In the genomic region with DNA sequence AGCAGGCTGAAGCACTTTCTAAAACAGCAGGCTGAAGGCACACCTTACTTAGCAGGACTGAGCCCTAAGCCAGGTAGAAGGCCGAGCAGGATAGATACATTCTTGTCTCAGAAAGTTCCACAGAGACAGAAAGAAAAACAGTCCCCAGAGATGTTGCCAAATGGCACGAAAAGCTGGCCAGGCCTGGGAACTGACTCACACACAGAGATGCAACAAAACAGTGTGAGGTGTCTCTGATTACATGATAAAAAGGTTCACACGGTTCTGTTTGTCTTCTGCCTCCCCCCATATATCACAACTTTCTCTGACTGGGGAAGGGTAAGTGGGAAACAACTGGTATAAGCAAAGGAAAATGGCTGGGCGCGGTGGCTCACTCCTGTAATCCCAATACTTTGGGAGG, we compare ENCODE assay signal across 10 cellular contexts. TPM values are rescaled to one million over a fixed set of nuclear protein-coding genes. Genes with fewer than 3 reads are reported as not detected.
DNase-seq lines count a peak whose midpoint lies in the region; ATAC-seq and TF ChIP-seq lines count a peak whose summit lies in the region.
"Had no signal": no experiment of that assay in that cellular context is flagged by ENCODE, and none has a peak within 500 bp of the region (broad histone marks: within the 10 kb centered on the region; RNA-seq: fewer than 3 reads in every experiment).

No MANE protein-coding gene starts in this region.

- no peak overlapping the region for H3K27ac Mint-ChIP-seq in nephron progenitor cell
- H3K27ac Mint-ChIP-seq: activated CD4-positive, alpha-beta T cell treated with anti-CD3 and anti-CD28 coated beads, Interleukin-2, amount 10 ng/mL, durations not matched to agents 7 days and 5 days had no signal

- intact Hi-C loops in left ventricle myocardium inferior (cut with micrococcal nuclease) = no loop called here
- intact Hi-C loops in Right ventricle myocardium inferior (cut with DNase I) = no loop called here
- intact Hi-C loops in vagina (cut with DNase I) = no loop called here

- no peak for TF ChIP-seq POLR2A in vagina (IDR thresholded peaks at IDR 0.05)

- H3K4me1 ChIP-seq in left ventricle myocardium inferior (peaks cover 83% of the 10 kb centered on the region), mesodermal cell (ENCODE audit: control insufficient read depth, insufficient read depth, low read length, poor library complexity, severe bottlenecking) (peaks cover 16% of the 10 kb centered on the region), vagina (peaks cover 52% of the 10 kb centered on the region)

- TF ChIP-seq CTCF in left ventricle myocardium inferior (IDR thresholded peaks at IDR 0.05; ENCODE audit: borderline replicate concordance) = no peak
- no peak for TF ChIP-seq CTCF in cardiac fibroblast (IDR thresholded peaks at IDR 0.05; ENCODE audit: low read depth, low read length)
- TF ChIP-seq CTCF in vagina (IDR thresholded peaks at IDR 0.05) = no peak
- TF ChIP-seq CTCF in nephron progenitor cell (IDR thresholded peaks at IDR 0.05) = no peak

- H3K27me3 ChIP-seq in left ventricle myocardium inferior (ENCODE audit: low read depth) = no peaks in the 10 kb centered on the region
- H3K27me3 ChIP-seq in vagina = no peaks in the 10 kb centered on the region

- no peaks in the 10 kb centered on the region for H3K9me3 Mint-ChIP-seq in nephron progenitor cell
- H3K9me3 Mint-ChIP-seq: activated CD4-positive, alpha-beta T cell treated with anti-CD3 and anti-CD28 coated beads, Interleukin-2, amount 10 ng/mL, durations not matched to agents 7 days and 5 days had no signal

- H3K36me3 ChIP-seq in left ventricle myocardium inferior = peaks cover 40% of the 10 kb centered on the region
- H3K36me3 ChIP-seq in mesodermal cell (ENCODE audit: control insufficient read depth, insufficient read depth, low read length) = peaks cover 43% of the 10 kb centered on the region
- peaks cover 0 to 36% of the 10 kb centered on the region in 2 donors for H3K36me3 ChIP-seq in vagina

- 86 to 87% methylated on average over 2 to 4 of the region's 5 CpGs for WGBS in mesodermal cell (ENCODE audit: insufficient coverage in 2 of 2), 2 experiments

- H3K4me3 ChIP-seq in left ventricle myocardium inferior (peak overlapping the region; percentile 95), cardiac fibroblast (replicated peaks in 1 of 2; ENCODE audit: low read depth in 2 of 2, low read length in 2 of 2) (no peak overlapping the region), mesodermal cell (ENCODE audit: extremely low read depth, insufficient read depth, low read length, poor library complexity, severe bottlenecking) (no peak overlapping the region), vagina (peak overlapping the region in 1 of 2 donors; percentile 81)

- peaks cover 11% of the 10 kb centered on the region for H3K36me3 Mint-ChIP-seq in nephron progenitor cell (ENCODE audit: low read depth)

- DNase-seq in left ventricle myocardium inferior = no peak
- DNase-seq in Right ventricle myocardium inferior (ENCODE audit: missing footprints) = no peak
- peak; percentile 49 to 65 for DNase-seq in cardiac fibroblast (ENCODE audit: low read depth in 2 of 2)
- DNase-seq in vagina (ENCODE audit: extremely low spot score in 2 of 2) = no peak
- no peak for DNase-seq in nephron progenitor cell
- no peak for DNase-seq in NK-92 treated with Interleukin-12 subunit alpha and Interleukin-12 subunit beta, amount 100 ng/mL, for 24 hours (lab: John Stamatoyannopoulos, UW)
- DNase-seq: activated CD4-positive, alpha-beta T cell treated with anti-CD3 and anti-CD28 coated beads, Interleukin-2, amount 10 ng/mL, durations not matched to agents 7 days and 5 days; NCI-H526 had no signal

- peaks cover 24% of the 10 kb centered on the region for H3K4me1 Mint-ChIP-seq in nephron progenitor cell

- ATAC-seq in Right ventricle myocardium inferior (no peak), HG02840 (IDR thresholded peaks at IDR 0.05; ENCODE audit: low FRiP score, unreplicated experiment) (no peak)

- no peaks in the 10 kb centered on the region for H3K9me3 ChIP-seq in left ventricle myocardium inferior (replicated peaks)
- no peaks in the 10 kb centered on the region for H3K9me3 ChIP-seq in mesodermal cell (ENCODE audit: control insufficient read depth, low read length)
- H3K9me3 ChIP-seq in vagina = no peaks in the 10 kb centered on the region

- H3K27ac ChIP-seq in left ventricle myocardium inferior (replicated peaks) (peak overlapping the region; percentile 99), mesodermal cell (ENCODE audit: low read depth, low read length, severe bottlenecking) (peak overlapping the region; percentile 82), vagina (peak overlapping the region; percentile 98)

- no peak overlapping the region for H3K4me3 Mint-ChIP-seq in nephron progenitor cell
- H3K4me3 Mint-ChIP-seq: activated CD4-positive, alpha-beta T cell treated with anti-CD3 and anti-CD28 coated beads, Interleukin-2, amount 10 ng/mL, durations not matched to agents 7 days and 5 days had no signal

- peaks cover 2% of the 10 kb centered on the region for H3K27me3 Mint-ChIP-seq in nephron progenitor cell (ENCODE audit: low read depth, poor library complexity)
- H3K27me3 Mint-ChIP-seq: activated CD4-positive, alpha-beta T cell treated with anti-CD3 and anti-CD28 coated beads, Interleukin-2, amount 10 ng/mL, durations not matched to agents 7 days and 5 days had no signal

RNA-seq across cellular contexts. Expression of a gene that starts 1.7 kb away (rescaled TPM):
- total RNA-seq in left ventricle myocardium inferior (144 TPM), Right ventricle myocardium inferior (151 TPM), vagina (54.3 TPM)
- 129 TPM for polyA plus RNA-seq in mesodermal cell (2013, experiment 1 of 2)
- polyA plus RNA-seq in mesodermal cell (2013, experiment 2 of 2) = 107 TPM

RNA-seq across cellular contexts. Expression of a gene that starts 9.2 kb away (rescaled TPM):
- total RNA-seq in left ventricle myocardium inferior = 13.3 TPM
- 10.7 TPM for total RNA-seq in Right ventricle myocardium inferior
- polyA plus RNA-seq in mesodermal cell (2013, experiment 1 of 2) = 1.6 TPM
- polyA plus RNA-seq in mesodermal cell (2013, experiment 2 of 2) = 1.2 TPM
- total RNA-seq in vagina = 32.7 TPM

RNA-seq across cellular contexts. Expression of a gene that starts 25.0 kb away (rescaled TPM):
- total RNA-seq in left ventricle myocardium inferior (27.5 TPM), Right ventricle myocardium inferior (39.4 TPM), vagina (63.3 TPM)
- polyA plus RNA-seq in mesodermal cell (2013, experiment 1 of 2) = 26.5 TPM
- polyA plus RNA-seq in mesodermal cell (2013, experiment 2 of 2) = 18.2 TPM

RNA-seq across cellular contexts. Expression of a gene that starts 43.3 kb away (rescaled TPM):
- total RNA-seq in left ventricle myocardium inferior (10.2 TPM), Right ventricle myocardium inferior (11.3 TPM), vagina (59.9 TPM)
- 21.3 TPM for polyA plus RNA-seq in mesodermal cell (2013, experiment 1 of 2)
- polyA plus RNA-seq in mesodermal cell (2013, experiment 2 of 2) = 20.0 TPM

RNA-seq across cellular contexts. Expression of a gene that starts 51.3 kb away (rescaled TPM):
- 104 TPM for total RNA-seq in left ventricle myocardium inferior
- total RNA-seq in Right ventricle myocardium inferior = 115 TPM
- 51.2 TPM for polyA plus RNA-seq in mesodermal cell (2013, experiment 1 of 2)
- polyA plus RNA-seq in mesodermal cell (2013, experiment 2 of 2) = 46.2 TPM
- total RNA-seq in vagina = 67.8 TPM

Comparison
In these comparisons a context has a peak if more than half of its experiments do, and no peak if none do; other contexts are left out.
1. DNase-seq: peak in cardiac fibroblast (2 of 2); none in left ventricle myocardium inferior (single experiment), Right ventricle myocardium inferior (single experiment), vagina (0 of 2), nephron progenitor cell (single experiment) and NK-92 treated with Interleukin-12 subunit alpha and Interleukin-12 subunit beta, amount 100 ng/mL, for 24 hours (single experiment).
2. Peak in every context shown above with its lines, with median percentiles within 50 percentile points of each other: H3K27ac ChIP-seq.